Comparison of ENCODE assay signal across 2 cellular contexts in the genomic region with DNA sequence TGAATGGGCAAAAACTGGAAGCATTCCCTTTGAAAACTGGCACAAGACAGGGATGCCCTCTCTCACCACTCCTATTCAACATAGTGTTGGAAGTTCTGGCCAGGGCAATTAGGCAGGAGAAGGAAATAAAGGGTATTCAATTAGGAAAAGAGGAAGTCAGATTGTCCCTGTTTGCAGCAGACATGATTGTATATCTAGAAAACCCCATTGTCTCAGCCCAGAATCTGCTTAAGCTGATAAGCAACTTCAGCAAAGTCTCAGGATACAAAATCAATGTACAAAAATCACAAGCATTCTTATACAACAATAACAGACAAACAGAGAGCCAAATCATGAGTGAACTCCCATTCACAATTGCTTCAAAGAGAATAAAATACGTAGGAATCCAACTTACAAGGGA. TPM values are rescaled to one million over a fixed set of nuclear protein-coding genes. Genes with fewer than 3 reads are reported as not detected.
"Had no signal": no experiment of that assay in that cellular context is flagged by ENCODE, and none has a peak within 500 bp of the region (broad histone marks: within the 10 kb centered on the region; RNA-seq: fewer than 3 reads in every experiment).

No MANE protein-coding gene starts in this region.

RNA-seq across cellular contexts. Expression of gene FREM3, which starts 18.3 kb away (rescaled TPM):
- total RNA-seq: G401, GM12878 had no signal
- polyA plus RNA-seq: GM12878 had no signal
